Comparison of ENCODE assay signal across 7 cellular contexts in the genomic region with DNA sequence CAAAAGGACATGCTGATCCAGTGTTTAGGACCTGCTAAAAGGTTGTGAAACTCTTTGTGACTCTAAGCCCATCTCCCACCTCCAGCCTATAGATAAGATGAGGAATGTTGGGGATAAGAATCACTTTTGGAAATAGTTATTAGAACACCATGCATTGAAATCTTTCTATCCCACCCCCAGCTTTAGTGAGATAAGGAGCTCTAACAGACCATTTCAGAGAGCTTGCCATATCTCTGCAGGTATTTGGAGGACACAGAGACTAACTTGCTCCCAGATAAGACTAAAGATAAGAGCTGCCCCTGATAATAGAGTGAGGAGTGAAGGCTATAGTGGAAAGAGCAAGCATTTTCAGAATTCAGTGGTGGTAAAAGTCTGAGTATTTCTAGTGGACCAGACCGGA.
"Had no signal": no experiment of that assay in that cellular context is flagged by ENCODE, and none has a peak within 500 bp of the region (broad histone marks: within the 10 kb centered on the region; RNA-seq: fewer than 3 reads in every experiment).

No MANE protein-coding gene starts in this region.

- H3K9ac ChIP-seq: GM23248 had no signal

- H3K27ac Mint-ChIP-seq: HFFc6 had no signal

- H3K9me3 ChIP-seq: HAP-1 had no signal

- H3K27ac ChIP-seq: GM23248, HL-60 had no signal

- H3K4me3 ChIP-seq: GM23248, HAP-1, K562 had no signal

- H3K4me3 Mint-ChIP-seq: HFFc6 had no signal

- DNase-seq: GM23248, H7, HFFc6, IMR-90 had no signal

- H3K36me3 ChIP-seq: HAP-1 had no signal

- H3K9me3 Mint-ChIP-seq: HFFc6 had no signal

- H3K4me1 ChIP-seq: HAP-1 had no signal
